22 cellular contexts compared by ENCODE assay signal in the genomic region with DNA sequence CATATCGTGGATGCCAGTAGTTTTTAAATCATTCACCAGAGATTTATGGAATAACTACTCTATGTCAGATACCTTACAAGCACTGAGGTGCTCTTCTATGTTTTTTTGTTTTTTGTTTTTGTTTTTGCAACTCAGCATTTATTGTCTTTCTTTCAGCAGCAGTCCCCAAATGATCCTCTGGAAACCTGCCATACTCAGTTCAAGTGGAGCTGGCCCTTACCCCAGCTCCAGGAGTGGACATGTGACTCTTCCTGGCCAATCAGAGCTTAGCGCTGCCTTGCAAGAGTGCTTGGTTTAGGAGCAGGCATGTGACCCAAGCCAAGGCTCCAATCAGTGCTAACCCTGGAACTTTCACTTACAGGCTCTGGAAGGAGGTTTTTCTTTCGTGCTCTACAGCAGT.
A peak's percentile ranks its signal among the peaks of the same experiment; 100 is the strongest.
DNase-seq lines count a peak whose midpoint lies in the region; ATAC-seq, FAIRE-seq and TF ChIP-seq lines count a peak whose summit lies in the region.
"Had no signal": no experiment of that assay in that cellular context is flagged by ENCODE, and none has a peak within 500 bp of the region (broad histone marks: within the 10 kb centered on the region; RNA-seq: fewer than 3 reads in every experiment).

No MANE protein-coding gene starts in this region.

- H3K36me3 ChIP-seq in endodermal cell (ENCODE audit: control insufficient read depth, insufficient read depth, low read length): no peaks in the 10 kb centered on the region
- no peaks in the 10 kb centered on the region for H3K36me3 ChIP-seq in kidney (ENCODE audit: control insufficient read depth in 1 of 2, insufficient read depth in 2 of 2, low read length in 2 of 2)
- H3K36me3 ChIP-seq: breast epithelium had no signal

- no peak overlapping the region for H3K9ac ChIP-seq in endodermal cell (ENCODE audit: extremely low read depth, low read length, poor library complexity, severe bottlenecking)
- H3K9ac ChIP-seq in kidney (ENCODE audit: low read length in 2 of 2): no peak overlapping the region
- H3K9ac ChIP-seq: parathyroid adenoma had no signal

- peaks cover 21% of the 10 kb centered on the region for H3K27me3 Mint-ChIP-seq in endodermal cell (ENCODE audit: insufficient read depth)

- H3K27me3 ChIP-seq in endodermal cell (ENCODE audit: control insufficient read depth, insufficient read depth, low read length, poor library complexity, severe bottlenecking): no peaks in the 10 kb centered on the region
- H3K27me3 ChIP-seq: breast epithelium had no signal

- no peak overlapping the region for H3K27ac Mint-ChIP-seq in endodermal cell
- H3K27ac Mint-ChIP-seq: dendritic cell treated with granulocyte-macrophage colony-stimulating factor and Interleukin-4, amounts not matched to agents 40 ng/mL and 50 ng/mL, for 4 days; immature natural killer cell; naive thymus-derived CD8-positive, alpha-beta T cell had no signal

- peak; percentile 47 for DNase-seq in H4 (ENCODE audit: low spot score)
- DNase-seq in NCI-H2029 (lab: John Stamatoyannopoulos, UW): peak; percentile 65
- DNase-seq in endodermal cell: peak; percentile 63
- DNase-seq in kidney: peak; percentile 57
- DNase-seq in T-helper 9 cell: no peak
- no peak for DNase-seq in HuH-7.5 (ENCODE audit: low spot score)
- DNase-seq: COR-L47; foreskin keratinocyte; immature natural killer cell; Karpas-422; mammary epithelial cell; naive thymus-derived CD8-positive, alpha-beta T cell; NCI-H1417 treated with DMSO at 0.1 percent for 48 hours; SIG-M5; stimulated activated CD4-positive, alpha-beta T cell treated with anti-CD3 and anti-CD28 coated beads, Interleukin-4, amount 100 ng/mL, for 1 hour had no signal

- FAIRE-seq in kidney (lab: Jason Lieb, UNC): no peak
- FAIRE-seq: H54 had no signal

- TF ChIP-seq CTCF in endodermal cell (conservative IDR thresholded peaks at IDR 0.05) (no peak), kidney (IDR thresholded peaks at IDR 0.05; ENCODE audit: borderline replicate concordance, extremely low read depth, insufficient read depth) (no peak)

- ATAC-seq in HG03460 (IDR thresholded peaks at IDR 0.05; ENCODE audit: unreplicated experiment) (no peak), HG03520 (IDR thresholded peaks at IDR 0.05; ENCODE audit: unreplicated experiment) (no peak)
- ATAC-seq: activated CD4-positive, CD25-positive, alpha-beta regulatory T cell treated with anti-CD3 and anti-CD28 coated beads, Interleukin-2, amount 50 U/mL, for 24 hours; foreskin keratinocyte; naive thymus-derived CD8-positive, alpha-beta T cell had no signal

- no peak overlapping the region for H3K4me3 Mint-ChIP-seq in endodermal cell
- H3K4me3 Mint-ChIP-seq: dendritic cell treated with granulocyte-macrophage colony-stimulating factor and Interleukin-4, amounts not matched to agents 40 ng/mL and 50 ng/mL, for 4 days; immature natural killer cell; naive thymus-derived CD8-positive, alpha-beta T cell had no signal

- H3K9me3 ChIP-seq in endodermal cell (ENCODE audit: control insufficient read depth, low read length) (no peaks in the 10 kb centered on the region), kidney (ENCODE audit: control insufficient read depth in 1 of 2, low read length in 2 of 2) (no peaks in the 10 kb centered on the region)
- H3K9me3 ChIP-seq: breast epithelium had no signal

- H3K4me1 ChIP-seq in endodermal cell (ENCODE audit: control insufficient read depth, insufficient read depth, low read length) (no peaks in the 10 kb centered on the region), kidney (ENCODE audit: control insufficient read depth in 1 of 2, insufficient read depth in 1 of 2, low read depth in 1 of 2, low read length in 2 of 2) (no peaks in the 10 kb centered on the region)
- H3K4me1 ChIP-seq: breast epithelium, foreskin keratinocyte, parathyroid adenoma had no signal

- no peaks in the 10 kb centered on the region for H3K36me3 Mint-ChIP-seq in endodermal cell (ENCODE audit: low read depth)
- H3K36me3 Mint-ChIP-seq: immature natural killer cell had no signal

- H3K27ac ChIP-seq in endodermal cell (ENCODE audit: low read depth, low read length): no peak overlapping the region
- no peak overlapping the region for H3K27ac ChIP-seq in kidney (ENCODE audit: low read depth in 2 of 2, low read length in 2 of 2)
- H3K27ac ChIP-seq: breast epithelium, foreskin keratinocyte, parathyroid adenoma had no signal

- WGBS in endodermal cell (ENCODE audit: insufficient coverage in 1 of 2, insufficient read length in 1 of 2), 2 experiments: 86 to 88% methylated on average over 1 to 3 of the region's 3 CpGs

- intact Hi-C loops in kidney (cut with DNase I): no loop called here

- no peaks in the 10 kb centered on the region for H3K4me1 Mint-ChIP-seq in endodermal cell
- H3K4me1 Mint-ChIP-seq: immature natural killer cell; naive thymus-derived CD8-positive, alpha-beta T cell had no signal

- H3K9me3 Mint-ChIP-seq in endodermal cell: no peaks in the 10 kb centered on the region
- H3K9me3 Mint-ChIP-seq: immature natural killer cell had no signal

- H3K4me3 ChIP-seq in endodermal cell (ENCODE audit: low read length): no peak overlapping the region
- H3K4me3 ChIP-seq in kidney (ENCODE audit: low read length in 2 of 2): no peak overlapping the region
- H3K4me3 ChIP-seq: breast epithelium had no signal

Comparison
In these comparisons a context has a peak if more than half of its experiments do, and no peak if none do; other contexts are left out.
1. DNase-seq: peak in H4 (single experiment), NCI-H2029 (single experiment), endodermal cell (single experiment) and kidney (single experiment); none in T-helper 9 cell (single experiment) and HuH-7.5 (single experiment).